ENCODE assay signal across 8 cellular contexts in the genomic region with DNA sequence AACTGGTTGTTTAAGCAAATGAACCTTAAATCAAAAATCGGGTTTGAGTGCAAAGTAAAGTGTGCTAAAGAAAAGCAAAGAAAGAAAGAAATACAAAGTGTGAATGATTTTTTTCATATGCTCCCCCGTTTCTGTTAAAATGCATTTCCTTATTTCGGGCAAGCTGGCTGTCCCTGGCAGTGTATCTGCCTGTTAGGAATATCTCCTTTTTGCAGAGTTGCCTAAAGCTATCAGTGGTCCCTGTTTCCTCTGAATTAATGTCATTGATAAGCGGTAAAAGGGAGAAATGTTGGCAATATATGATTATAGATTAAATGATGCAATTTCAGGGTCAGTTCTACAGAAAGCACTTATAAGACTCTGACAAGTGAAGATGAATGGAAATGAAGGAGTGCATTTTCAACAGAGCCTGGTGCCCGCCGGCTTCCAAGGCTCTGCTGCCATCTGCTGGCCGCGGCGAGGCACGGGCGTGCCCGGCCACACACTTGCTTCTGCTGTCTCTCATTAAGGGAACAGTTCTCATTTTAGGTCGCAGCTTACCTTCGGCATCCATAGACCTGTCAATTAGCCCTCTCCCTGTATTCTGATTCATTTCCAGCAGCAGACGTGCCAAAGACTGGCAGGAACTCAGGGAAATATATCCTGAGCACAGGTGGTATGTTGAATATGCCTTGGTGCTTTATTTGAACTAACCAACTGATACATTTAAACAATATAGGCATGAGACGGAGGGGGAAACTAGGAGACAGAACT.
A peak's percentile ranks its signal among the peaks of the same experiment; 100 is the strongest.
DNase-seq lines count a peak whose midpoint lies in the region; ATAC-seq, FAIRE-seq and TF ChIP-seq lines count a peak whose summit lies in the region.

No MANE protein-coding gene starts in this region.

- TF ChIP-seq POLR2A in NB4 (IDR thresholded peaks at IDR 0.05; ENCODE audit: extremely low read depth, insufficient read length), result no peak

- no peaks in the 10 kb centered on the region for H3K27me3 Mint-ChIP-seq in T-helper 2 cell treated with Interferon-gamma antibody and Interleukin-4, amounts not matched to agents 5 μg/mL and 100 μg/mL, for 36 hours (ENCODE audit: low read depth)
- H3K27me3 Mint-ChIP-seq in astrocyte (ENCODE audit: low read depth, unreplicated experiment), result no peaks in the 10 kb centered on the region

- peak; percentile 92 for TF ChIP-seq CTCF in NB4 (IDR thresholded peaks at IDR 0.05; ENCODE audit: low read depth, low read length)
- peak; percentile 98 for TF ChIP-seq CTCF in astrocyte (IDR thresholded peaks at IDR 0.05; ENCODE audit: insufficient read depth, low read depth, low read length)

- H3K27ac Mint-ChIP-seq in T-helper 2 cell treated with Interferon-gamma antibody and Interleukin-4, amounts not matched to agents 5 μg/mL and 100 μg/mL, for 36 hours, result no peak overlapping the region
- H3K27ac Mint-ChIP-seq in astrocyte (ENCODE audit: unreplicated experiment), result no peak overlapping the region

- H3K4me1 ChIP-seq in astrocyte (ENCODE audit: insufficient read depth, low read length) (no peaks in the 10 kb centered on the region), skeletal muscle tissue (ENCODE audit: control insufficient read depth in 3 of 3, insufficient read depth in 3 of 3, low read length in 3 of 3) (peaks cover 9 to 22% (median 15%) of the 10 kb centered on the region in 3 donors)

- no peaks in the 10 kb centered on the region for H3K4me1 Mint-ChIP-seq in T-helper 2 cell treated with Interferon-gamma antibody and Interleukin-4, amounts not matched to agents 5 μg/mL and 100 μg/mL, for 36 hours (ENCODE audit: low read depth)
- H3K4me1 Mint-ChIP-seq in astrocyte (ENCODE audit: low read depth, unreplicated experiment), result no peaks in the 10 kb centered on the region

- DNase-seq in DMS 273 (lab: John Stamatoyannopoulos, UW; ENCODE audit: unreplicated experiment) (peak; percentile 71), DMS 273 treated with DMSO at 0.1 percent for 48 hours (lab: John Stamatoyannopoulos, UW) (no peak), NB4 (ENCODE audit: low read depth) (peak; percentile 73), astrocyte (ENCODE audit: low read depth) (peak; percentile 14), hepatic stellate cell (ENCODE audit: low spot score) (peak; percentile 25)
- peak; percentile 17 for DNase-seq in T-helper 2 cell treated with Interferon-gamma antibody and Interleukin-4, amounts not matched to agents 5 μg/mL and 100 μg/mL, for 36 hours (ENCODE audit: low spot score)

- peak overlapping the region; percentile 87 for H3K4me2 ChIP-seq in astrocyte (ENCODE audit: low read length)

- peak overlapping the region; percentile 58 for H2AFZ ChIP-seq in astrocyte (ENCODE audit: low read depth, low read length)

- no peak overlapping the region for H3K4me3 ChIP-seq in NB4 (ENCODE audit: low read depth, low read length)
- peak overlapping the region; percentile 54 for H3K4me3 ChIP-seq in astrocyte (ENCODE audit: insufficient read depth, low read depth, low read length)
- peak overlapping the region; percentile 61 to 76 (median 67) for H3K4me3 ChIP-seq in skeletal muscle tissue (ENCODE audit: low read length in 3 of 3)

- H3K9ac ChIP-seq in astrocyte (ENCODE audit: low read length) (peak overlapping the region; percentile 49), skeletal muscle tissue (ENCODE audit: low read depth in 1 of 3, low read length in 3 of 3) (peak overlapping the region in 2 of 3 donors; percentile 58 to 76)

- H3K36me3 ChIP-seq in astrocyte (ENCODE audit: insufficient read depth, low read length), result no peaks in the 10 kb centered on the region
- no peaks in the 10 kb centered on the region for H3K36me3 ChIP-seq in skeletal muscle tissue (ENCODE audit: control insufficient read depth in 3 of 3, insufficient read depth in 3 of 3, low read length in 3 of 3)

- H3K27ac ChIP-seq in astrocyte (ENCODE audit: low read depth, low read length) (no peak overlapping the region), skeletal muscle tissue (ENCODE audit: low read depth, low read length) (no peak overlapping the region)

- no peaks in the 10 kb centered on the region for H3K36me3 Mint-ChIP-seq in T-helper 2 cell treated with Interferon-gamma antibody and Interleukin-4, amounts not matched to agents 5 μg/mL and 100 μg/mL, for 36 hours (ENCODE audit: low read depth)
- H3K36me3 Mint-ChIP-seq in astrocyte (ENCODE audit: low read depth, unreplicated experiment), result no peaks in the 10 kb centered on the region

- no peaks in the 10 kb centered on the region for H3K79me2 ChIP-seq in astrocyte (ENCODE audit: insufficient read depth, low read length)

- no peaks in the 10 kb centered on the region for H3K9me3 ChIP-seq in astrocyte (ENCODE audit: insufficient read depth, low read depth, low read length)
- H3K9me3 ChIP-seq in skeletal muscle tissue (ENCODE audit: control insufficient read depth in 3 of 3, low read length in 3 of 3), result no peaks in the 10 kb centered on the region

- no peak for FAIRE-seq in astrocyte (lab: Jason Lieb, UNC)

- peak; percentile 93 for ATAC-seq in HG02610 (IDR thresholded peaks at IDR 0.05; ENCODE audit: unreplicated experiment)

- no peak overlapping the region for H3K4me3 Mint-ChIP-seq in T-helper 2 cell treated with Interferon-gamma antibody and Interleukin-4, amounts not matched to agents 5 μg/mL and 100 μg/mL, for 36 hours
- H3K4me3 Mint-ChIP-seq in astrocyte (ENCODE audit: unreplicated experiment), result no peak overlapping the region

- no peaks in the 10 kb centered on the region for H3K27me3 ChIP-seq in astrocyte (ENCODE audit: insufficient read depth, low read length)
- no peaks in the 10 kb centered on the region for H3K27me3 ChIP-seq in skeletal muscle tissue (ENCODE audit: control insufficient read depth in 3 of 3, insufficient read depth in 3 of 3, low read length in 3 of 3)

- H4K20me1 ChIP-seq in astrocyte (ENCODE audit: insufficient read depth, low read length), result no peaks in the 10 kb centered on the region

- H3K9me3 Mint-ChIP-seq in T-helper 2 cell treated with Interferon-gamma antibody and Interleukin-4, amounts not matched to agents 5 μg/mL and 100 μg/mL, for 36 hours, result no peaks in the 10 kb centered on the region
- no peaks in the 10 kb centered on the region for H3K9me3 Mint-ChIP-seq in astrocyte (ENCODE audit: unreplicated experiment)
